21 cellular contexts compared by ENCODE assay signal in the genomic region with DNA sequence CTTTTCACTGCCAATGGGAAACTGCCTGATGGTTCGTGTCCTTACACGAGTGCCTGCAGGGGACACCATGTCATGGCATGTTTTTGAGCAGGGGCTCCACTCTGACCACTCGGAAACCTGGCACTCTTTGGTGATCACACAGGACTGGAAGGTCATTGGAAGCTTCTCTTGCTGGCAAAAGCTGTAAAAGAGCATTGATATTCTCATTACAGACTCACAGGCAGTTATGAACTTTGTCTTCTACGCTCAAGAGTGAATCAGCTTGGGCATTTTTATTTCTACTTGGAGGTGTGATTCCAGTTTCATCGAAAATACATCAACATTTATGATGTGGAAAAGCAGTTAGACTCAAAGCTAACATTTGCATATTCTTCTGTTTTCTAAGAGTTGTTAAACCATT.
"Had no signal": no experiment of that assay in that cellular context is flagged by ENCODE, and none has a peak within 500 bp of the region (broad histone marks: within the 10 kb centered on the region; RNA-seq: fewer than 3 reads in every experiment).

No MANE protein-coding gene starts in this region.

- H3K79me2 ChIP-seq: hepatocyte had no signal

- H3K4me1 ChIP-seq: lower lobe of right lung, psoas muscle, spleen, testis, tibial nerve, upper lobe of right lung, vagina had no signal

- H3K9me3 ChIP-seq: lower lobe of right lung, psoas muscle, testis, tibial nerve, upper lobe of right lung, vagina had no signal

- ATAC-seq: effector memory CD8-positive, alpha-beta T cell; lower lobe of right lung; psoas muscle; sciatic nerve; stimulated activated memory B cell treated with anti-CD40 and anti-IgM and Interleukin-4, amounts not matched to agents 10 μg/mL and 1 μg/mL and 100 μg/mL, for 72 hours; upper lobe of right lung had no signal

- H2AFZ ChIP-seq: hepatocyte had no signal

- H3K4me2 ChIP-seq: hepatocyte had no signal

- H3K27ac ChIP-seq: hepatocyte, lower lobe of right lung, psoas muscle, spleen, testis, tibial nerve, upper lobe of right lung, vagina had no signal

- DNase-seq: effector memory CD8-positive, alpha-beta T cell; foreskin melanocyte; head of caudate nucleus; lower lobe of right lung; midbrain; naive B cell; occipital lobe; psoas muscle; retina; spleen; stimulated activated CD4-positive, alpha-beta T cell treated with anti-CD3 and anti-CD28 coated beads, Interleukin-15, amount 100 ng/mL, for 24 hours; stimulated activated CD4-positive, alpha-beta T cell treated with anti-CD3 and anti-CD28 coated beads, Interleukin-1b, Interleukin-23, amount 100 ng/mL, for 48 hours; stimulated activated CD4-positive, alpha-beta T cell treated with anti-CD3 and anti-CD28 coated beads, Interleukin-4, amount 100 ng/mL, for 24 hours; testis; upper lobe of right lung had no signal

- H3K4me3 ChIP-seq: hepatocyte, lower lobe of right lung, psoas muscle, spleen, testis, tibial nerve, upper lobe of right lung, vagina had no signal

- FAIRE-seq: endothelial cell of umbilical vein had no signal

- H3K27me3 ChIP-seq: hepatocyte, spleen, testis, tibial nerve, upper lobe of right lung, vagina had no signal

- H3K36me3 ChIP-seq: lower lobe of right lung, spleen, tibial nerve, upper lobe of right lung, vagina had no signal
